1 cellular context compared by ENCODE assay signal in the genomic region with DNA sequence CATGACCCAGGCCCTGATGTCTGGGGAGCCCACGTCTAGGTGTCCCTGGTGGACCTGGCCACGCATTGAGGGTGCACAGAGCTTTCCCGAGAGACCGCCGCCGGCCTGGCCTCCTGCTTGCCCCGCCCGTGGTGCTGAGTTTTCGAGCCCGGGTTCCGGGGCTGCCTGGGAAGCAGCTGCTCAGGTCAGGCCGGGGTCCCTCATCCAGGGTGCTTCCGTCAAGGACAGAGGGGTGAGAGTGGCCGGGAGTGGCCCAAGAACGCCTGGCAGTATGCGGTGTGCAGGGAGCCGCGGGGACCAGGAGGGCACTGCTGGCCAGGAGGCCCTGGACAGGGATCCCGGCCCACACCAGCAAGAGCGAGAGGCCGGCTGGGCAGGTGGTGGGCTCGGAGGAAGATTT.
TF ChIP-seq lines count a peak whose summit lies in the region.

No MANE protein-coding gene starts in this region.

TF ChIP-seq in HEK293, 187 proteins besides CTCF, POLR2A, EP300 and RAD21 (continued from another document):
- TF ChIP-seq, protein P1, sequence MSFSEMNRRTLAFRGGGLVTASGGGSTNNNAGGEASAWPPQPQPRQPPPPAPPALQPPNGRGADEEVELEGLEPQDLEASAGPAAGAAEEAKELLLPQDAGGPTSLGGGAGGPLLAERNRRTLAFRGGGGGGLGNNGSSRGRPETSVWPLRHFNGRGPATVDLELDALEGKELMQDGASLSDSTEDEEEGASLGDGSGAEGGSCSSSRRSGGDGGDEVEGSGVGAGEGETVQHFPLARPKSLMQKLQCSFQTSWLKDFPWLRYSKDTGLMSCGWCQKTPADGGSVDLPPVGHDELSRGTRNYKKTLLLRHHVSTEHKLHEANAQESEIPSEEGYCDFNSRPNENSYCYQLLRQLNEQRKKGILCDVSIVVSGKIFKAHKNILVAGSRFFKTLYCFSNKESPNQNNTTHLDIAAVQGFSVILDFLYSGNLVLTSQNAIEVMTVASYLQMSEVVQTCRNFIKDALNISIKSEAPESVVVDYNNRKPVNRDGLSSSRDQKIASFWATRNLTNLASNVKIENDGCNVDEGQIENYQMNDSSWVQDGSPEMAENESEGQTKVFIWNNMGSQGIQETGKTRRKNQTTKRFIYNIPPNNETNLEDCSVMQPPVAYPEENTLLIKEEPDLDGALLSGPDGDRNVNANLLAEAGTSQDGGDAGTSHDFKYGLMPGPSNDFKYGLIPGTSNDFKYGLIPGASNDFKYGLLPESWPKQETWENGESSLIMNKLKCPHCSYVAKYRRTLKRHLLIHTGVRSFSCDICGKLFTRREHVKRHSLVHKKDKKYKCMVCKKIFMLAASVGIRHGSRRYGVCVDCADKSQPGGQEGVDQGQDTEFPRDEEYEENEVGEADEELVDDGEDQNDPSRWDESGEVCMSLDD (tag by site-specific recombination; IDR thresholded peaks at IDR 0.05), result no peak
- TF ChIP-seq GLI4 (tag by site-specific recombination; IDR thresholded peaks at IDR 0.05) (no peak), ZNF174 (tag by site-specific recombination; IDR thresholded peaks at IDR 0.05) (no peak)
